Comparison of ENCODE assay signal across 20 cellular contexts in the genomic region with DNA sequence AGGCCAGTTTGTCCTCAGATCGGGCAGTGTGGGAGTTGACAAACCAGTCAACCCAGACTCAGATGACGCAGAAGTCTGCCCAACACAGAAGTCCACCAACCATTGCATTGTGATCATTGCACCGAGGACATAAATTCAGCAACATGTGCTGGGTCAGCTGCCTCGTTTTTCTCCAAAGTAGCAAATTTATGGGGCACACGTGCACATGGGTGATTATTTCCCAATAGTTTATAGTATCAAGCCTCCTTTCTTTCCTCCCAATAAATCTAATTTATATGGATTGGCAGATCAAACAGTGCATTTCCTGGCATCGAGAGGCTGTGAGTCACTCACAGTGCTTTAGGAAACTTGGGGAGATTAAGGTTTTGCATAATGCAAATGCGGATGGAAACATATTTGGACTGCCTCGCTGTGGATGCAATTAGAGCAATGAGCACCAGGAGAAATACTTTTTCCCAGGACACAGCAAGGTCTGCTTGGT.
A peak's percentile ranks its signal among the peaks of the same experiment; 100 is the strongest.
DNase-seq lines count a peak whose midpoint lies in the region; ATAC-seq and TF ChIP-seq lines count a peak whose summit lies in the region.
"Had no signal": no experiment of that assay in that cellular context is flagged by ENCODE, and none has a peak within 500 bp of the region (broad histone marks: within the 10 kb centered on the region; RNA-seq: fewer than 3 reads in every experiment).

No MANE protein-coding gene starts in this region.

- H3K36me3 ChIP-seq in HAP-1 (replicated peaks) (no peaks in the 10 kb centered on the region), uterus (no peaks in the 10 kb centered on the region)
- H3K36me3 ChIP-seq: tibial artery had no signal

- intact Hi-C loops in uterus (cut with DNase I; ENCODE audit: low total_unique reads), result no loop called here

- in situ Hi-C loops in HAP-1 (cut with MboI; ENCODE audit: low sequenced_read_pairs), result no loop called here

- no peaks in the 10 kb centered on the region for H3K27me3 ChIP-seq in HAP-1 (ENCODE audit: low read depth)
- no peaks in the 10 kb centered on the region for H3K27me3 ChIP-seq in uterus

- no peak for TF ChIP-seq CTCF in VCaP (conservative IDR thresholded peaks at IDR 0.05)
- TF ChIP-seq CTCF in uterus (IDR thresholded peaks at IDR 0.05), result peak in 2 of 4 experiments; percentile 17 to 25

- ATAC-seq in HG02885 (IDR thresholded peaks at IDR 0.05; ENCODE audit: poor library complexity, unreplicated experiment) (no peak), GM19397 (IDR thresholded peaks at IDR 0.05; ENCODE audit: unreplicated experiment) (no peak), HG03457 (IDR thresholded peaks at IDR 0.05; ENCODE audit: unreplicated experiment) (no peak)
- ATAC-seq: activated naive CD4-positive, alpha-beta T cell treated with anti-CD3 and anti-CD28 coated beads, Interleukin-2, amount 50 U/mL, for 72 hours; activated T-helper 17 cell treated with anti-CD3 and anti-CD28 coated beads, Interleukin-2, amount 50 U/mL, for 72 hours; GM23338; right cardiac atrium; stimulated activated naive CD8-positive, alpha-beta T cell treated with anti-CD3 and anti-CD28 coated beads, Interleukin-15, amount 100 ng/mL, for 72 hours; T-helper 17 cell had no signal

- H3K27ac ChIP-seq in VCaP, result peak overlapping the region; percentile 61
- peak overlapping the region; percentile 38 to 71 for H3K27ac ChIP-seq in uterus
- H3K27ac ChIP-seq: tibial artery had no signal

- H3K4me1 ChIP-seq in HAP-1 (peaks cover 6% of the 10 kb centered on the region), uterus (peaks cover 0 to 4% of the 10 kb centered on the region in 2 donors)
- H3K4me1 ChIP-seq: tibial artery had no signal

- TF ChIP-seq POLR2A in uterus (IDR thresholded peaks at IDR 0.05), result no peak

- H3K4me3 ChIP-seq in HAP-1 (no peak overlapping the region), uterus (no peak overlapping the region)
- H3K4me3 ChIP-seq: GM23338, tibial artery had no signal

- peak; percentile 38 to 55 for DNase-seq in HAP-1 (ENCODE audit: low spot score in 2 of 2)
- DNase-seq in kidney tubule cell (ENCODE audit: low spot score), result peak; percentile 32
- peak; percentile 86 to 94 for DNase-seq in uterus
- DNase-seq: activated CD4-positive, alpha-beta T cell treated with anti-CD3 and anti-CD28 coated beads, Interleukin-2, amount 50 U/mL, for 1 hour; COR-L47; DMS79 treated with DMSO at 0.1 percent for 48 hours; effector CD8-positive, alpha-beta T cell; kidney; NCI-H1694 treated with DMSO at 0.1 percent for 48 hours; right cardiac atrium; stimulated activated naive CD8-positive, alpha-beta T cell treated with anti-CD3 and anti-CD28 coated beads, Interleukin-15, amount 100 ng/mL, for 72 hours; T-helper 17 cell; tibial artery had no signal

- H3K9me3 ChIP-seq in HAP-1, result no peaks in the 10 kb centered on the region
- no peaks in the 10 kb centered on the region for H3K9me3 ChIP-seq in uterus
- H3K9me3 ChIP-seq: tibial artery had no signal

Comparison
In these comparisons a context has a peak if more than half of its experiments do, and no peak if none do; other contexts are left out.
1. DNase-seq: peak in every context shown above with its lines; median percentile 90 in uterus; 46 in HAP-1; 32 in kidney tubule cell.